In the genomic region with DNA sequence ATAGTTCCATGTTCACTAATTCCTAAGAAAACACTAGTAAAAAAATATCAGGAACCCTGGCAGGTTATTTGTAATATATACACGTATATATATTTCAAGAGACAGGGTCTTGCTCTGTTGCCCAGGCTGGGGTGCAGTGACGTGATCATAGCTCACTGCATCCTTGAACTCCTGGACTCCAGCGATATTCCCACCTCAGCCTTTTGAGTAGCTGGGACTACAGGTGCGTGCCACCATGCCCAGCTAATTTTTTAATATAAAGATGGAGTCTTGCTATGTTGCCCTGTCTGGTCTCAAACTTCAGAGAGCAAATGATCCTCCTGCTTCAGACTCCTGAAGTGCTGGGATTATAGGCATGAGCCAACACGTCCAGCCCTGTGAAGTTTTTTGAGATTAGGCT, we compare ENCODE assay signal across 35 cellular contexts. TPM values are rescaled to one million over a fixed set of nuclear protein-coding genes. Genes with fewer than 3 reads are reported as not detected.
"Had no signal": no experiment of that assay in that cellular context is flagged by ENCODE, and none has a peak within 500 bp of the region (broad histone marks: within the 10 kb centered on the region; RNA-seq: fewer than 3 reads in every experiment).

No MANE protein-coding gene starts in this region.

- DNase-seq: activated CD4-positive, alpha-beta memory T cell treated with anti-CD3 and anti-CD28 coated beads for 36 hours; activated CD4-positive, alpha-beta T cell treated with anti-CD3 and anti-CD28 coated beads for 1 hour; activated CD4-positive, alpha-beta T cell treated with anti-CD3 and anti-CD28 coated beads for 4 hours; activated CD8-positive, alpha-beta memory T cell treated with anti-CD3 and anti-CD28 coated beads, Interleukin-2, amount 10 ng/mL, durations not matched to agents 7 days and 5 days; activated CD8-positive, alpha-beta memory T cell treated with anti-CD3 and anti-CD28 coated beads, Interleukin-2, amount 50 U/mL, for 4 hours; activated CD8-positive, alpha-beta T cell treated with anti-CD3 and anti-CD28 coated beads, Interleukin-2, amount 10 ng/mL, durations not matched to agents 7 days and 5 days; activated effector memory CD4-positive, alpha-beta T cell treated with anti-CD3 and anti-CD28 coated beads, Interleukin-2, amount 50 U/mL, for 16 hours; activated naive CD4-positive, alpha-beta T cell treated with anti-CD3 and anti-CD28 coated beads for 36 hours; activated naive CD8-positive, alpha-beta T cell treated with anti-CD3 and anti-CD28 coated beads for 36 hours; activated naive CD8-positive, alpha-beta T cell treated with anti-CD3 and anti-CD28 coated beads, Interleukin-2, amount 50 U/mL, for 24 hours; activated T-cell treated with anti-CD3 and anti-CD28 coated beads, Interleukin-2, amount 50 U/mL, for 1 hour; activated T-cell treated with anti-CD3 and anti-CD28 coated beads, Interleukin-2, amount 50 U/mL, for 48 hours; adrenal gland; amygdala; body of pancreas; caudate nucleus; cortex of kidney; dermis blood vessel endothelial cell; effector CD4-positive, alpha-beta T cell; effector memory CD8-positive, alpha-beta T cell; erythroblast; foreskin keratinocyte; heart right ventricle; T-helper 2 cell had no signal

- H3K4me3 ChIP-seq: adrenal gland, body of pancreas, esophagus muscularis mucosa, gastroesophageal sphincter, heart right ventricle had no signal

- H3K9me3 ChIP-seq: adrenal gland, body of pancreas, esophagus muscularis mucosa, gastroesophageal sphincter, heart right ventricle had no signal

- H3K36me3 ChIP-seq: adrenal gland, esophagus muscularis mucosa, gastroesophageal sphincter, heart right ventricle had no signal

- ATAC-seq: activated CD8-positive, alpha-beta memory T cell treated with anti-CD3 and anti-CD28 coated beads, Interleukin-2, amount 10 ng/mL, durations not matched to agents 7 days and 5 days; activated CD8-positive, alpha-beta T cell treated with anti-CD3 and anti-CD28 coated beads, Interleukin-2, amount 10 ng/mL, durations not matched to agents 7 days and 5 days; activated naive CD8-positive, alpha-beta T cell treated with anti-CD3 and anti-CD28 coated beads, Interleukin-2, amount 50 U/mL, for 24 hours; body of pancreas; effector memory CD8-positive, alpha-beta T cell; foreskin keratinocyte; gastroesophageal sphincter; heart right ventricle had no signal

- H3K36me3 Mint-ChIP-seq: activated CD4-positive, alpha-beta memory T cell treated with anti-CD3 and anti-CD28 coated beads for 36 hours; activated CD8-positive, alpha-beta memory T cell treated with anti-CD3 and anti-CD28 coated beads, Interleukin-2, amount 10 ng/mL, durations not matched to agents 7 days and 5 days; activated naive CD4-positive, alpha-beta T cell treated with anti-CD3 and anti-CD28 coated beads, Interleukin-2, amount 50 U/mL, for 24 hours; activated naive CD8-positive, alpha-beta T cell treated with anti-CD3 and anti-CD28 coated beads for 36 hours had no signal

- H3K27me3 ChIP-seq: adrenal gland, body of pancreas, esophagus muscularis mucosa, foreskin keratinocyte, gastroesophageal sphincter had no signal

- FAIRE-seq: colon had no signal

- H3K27ac Mint-ChIP-seq: activated CD4-positive, alpha-beta memory T cell treated with anti-CD3 and anti-CD28 coated beads for 36 hours; activated CD8-positive, alpha-beta memory T cell treated with anti-CD3 and anti-CD28 coated beads, Interleukin-2, amount 10 ng/mL, durations not matched to agents 7 days and 5 days; activated CD8-positive, alpha-beta T cell treated with anti-CD3 and anti-CD28 coated beads, Interleukin-2, amount 10 ng/mL, durations not matched to agents 7 days and 5 days; activated naive CD4-positive, alpha-beta T cell treated with anti-CD3 and anti-CD28 coated beads for 36 hours; activated naive CD4-positive, alpha-beta T cell treated with anti-CD3 and anti-CD28 coated beads, Interleukin-2, amount 50 U/mL, for 24 hours; activated naive CD8-positive, alpha-beta T cell treated with anti-CD3 and anti-CD28 coated beads for 36 hours; activated naive CD8-positive, alpha-beta T cell treated with anti-CD3 and anti-CD28 coated beads, Interleukin-2, amount 50 U/mL, for 24 hours; activated T-helper 1 cell treated with anti-CD3 and anti-CD28 coated beads, Interleukin-12 subunit alpha, Interleukin-12 subunit beta, Interleukin-2, Interleukin-4 antibody, amounts not matched to agents 30 ng/mL and 10 ng/mL and 1 ng/mL, durations not matched to agents 14 hours and 24 hours and 36 hours; activated T-helper 2 cell treated with anti-CD3 and anti-CD28 coated beads, Interferon-gamma antibody, Interleukin-2, Interleukin-4, amounts not matched to agents 10 μg/mL and 5 μg/mL and 100 μg/mL, durations not matched to agents 14 hours and 24 hours and 36 hours; effector memory CD8-positive, alpha-beta T cell had no signal

- H3K9me3 Mint-ChIP-seq: activated CD4-positive, alpha-beta memory T cell treated with anti-CD3 and anti-CD28 coated beads for 36 hours; activated naive CD4-positive, alpha-beta T cell treated with anti-CD3 and anti-CD28 coated beads for 36 hours; activated naive CD4-positive, alpha-beta T cell treated with anti-CD3 and anti-CD28 coated beads, Interleukin-2, amount 50 U/mL, for 24 hours; activated naive CD8-positive, alpha-beta T cell treated with anti-CD3 and anti-CD28 coated beads for 36 hours; activated naive CD8-positive, alpha-beta T cell treated with anti-CD3 and anti-CD28 coated beads, Interleukin-2, amount 50 U/mL, for 24 hours; activated T-helper 1 cell treated with anti-CD3 and anti-CD28 coated beads, Interleukin-12 subunit alpha, Interleukin-12 subunit beta, Interleukin-2, Interleukin-4 antibody, amounts not matched to agents 30 ng/mL and 10 ng/mL and 1 ng/mL, durations not matched to agents 14 hours and 24 hours and 36 hours; activated T-helper 2 cell treated with anti-CD3 and anti-CD28 coated beads, Interferon-gamma antibody, Interleukin-2, Interleukin-4, amounts not matched to agents 10 μg/mL and 5 μg/mL and 100 μg/mL, durations not matched to agents 14 hours and 24 hours and 36 hours; effector memory CD8-positive, alpha-beta T cell had no signal

- H3K27ac ChIP-seq: adrenal gland, body of pancreas, esophagus muscularis mucosa, foreskin keratinocyte, gastroesophageal sphincter, heart right ventricle had no signal

- H3K4me3 Mint-ChIP-seq: activated CD4-positive, alpha-beta memory T cell treated with anti-CD3 and anti-CD28 coated beads for 36 hours; activated CD8-positive, alpha-beta memory T cell treated with anti-CD3 and anti-CD28 coated beads, Interleukin-2, amount 10 ng/mL, durations not matched to agents 7 days and 5 days; activated CD8-positive, alpha-beta T cell treated with anti-CD3 and anti-CD28 coated beads, Interleukin-2, amount 10 ng/mL, durations not matched to agents 7 days and 5 days; activated naive CD4-positive, alpha-beta T cell treated with anti-CD3 and anti-CD28 coated beads for 36 hours; activated naive CD4-positive, alpha-beta T cell treated with anti-CD3 and anti-CD28 coated beads, Interleukin-2, amount 50 U/mL, for 24 hours; activated naive CD8-positive, alpha-beta T cell treated with anti-CD3 and anti-CD28 coated beads for 36 hours; activated naive CD8-positive, alpha-beta T cell treated with anti-CD3 and anti-CD28 coated beads, Interleukin-2, amount 50 U/mL, for 24 hours; activated T-helper 1 cell treated with anti-CD3 and anti-CD28 coated beads, Interleukin-12 subunit alpha, Interleukin-12 subunit beta, Interleukin-2, Interleukin-4 antibody, amounts not matched to agents 30 ng/mL and 10 ng/mL and 1 ng/mL, durations not matched to agents 14 hours and 24 hours and 36 hours; effector memory CD8-positive, alpha-beta T cell had no signal

- H3K27me3 Mint-ChIP-seq: activated naive CD4-positive, alpha-beta T cell treated with anti-CD3 and anti-CD28 coated beads, Interleukin-2, amount 50 U/mL, for 24 hours; activated naive CD8-positive, alpha-beta T cell treated with anti-CD3 and anti-CD28 coated beads for 36 hours; activated naive CD8-positive, alpha-beta T cell treated with anti-CD3 and anti-CD28 coated beads, Interleukin-2, amount 50 U/mL, for 24 hours had no signal

RNA-seq across cellular contexts. Expression of gene GPRC5A, which starts 16.2 kb away (rescaled TPM):
- total RNA-seq: activated CD8-positive, alpha-beta memory T cell treated with anti-CD3 and anti-CD28 coated beads for 36 hours; activated CD8-positive, alpha-beta memory T cell treated with anti-CD3 and anti-CD28 coated beads, Interleukin-2, amount 10 ng/mL, durations not matched to agents 7 days and 5 days; activated CD8-positive, alpha-beta T cell treated with anti-CD3 and anti-CD28 coated beads, Interleukin-2, amount 10 ng/mL, durations not matched to agents 7 days and 5 days; activated T-helper 1 cell treated with anti-CD3 and anti-CD28 coated beads, Interleukin-12 subunit alpha, Interleukin-12 subunit beta, Interleukin-2, Interleukin-4 antibody, amounts not matched to agents 30 ng/mL and 10 ng/mL and 1 ng/mL, durations not matched to agents 14 hours and 24 hours and 36 hours; activated T-helper 2 cell treated with anti-CD3 and anti-CD28 coated beads, Interferon-gamma antibody, Interleukin-2, Interleukin-4, amounts not matched to agents 10 μg/mL and 5 μg/mL and 100 μg/mL, durations not matched to agents 14 hours and 24 hours and 36 hours; T-helper 1 cell treated with Interleukin-12 subunit alpha and Interleukin-12 subunit beta and Interleukin-4 antibody, amounts not matched to agents 30 ng/mL and 1 ng/mL, for 36 hours had no signal

RNA-seq across cellular contexts. Expression of gene GPRC5D, which starts 44.4 kb away (rescaled TPM):
- total RNA-seq: activated CD8-positive, alpha-beta memory T cell treated with anti-CD3 and anti-CD28 coated beads for 36 hours; activated CD8-positive, alpha-beta memory T cell treated with anti-CD3 and anti-CD28 coated beads, Interleukin-2, amount 10 ng/mL, durations not matched to agents 7 days and 5 days; activated CD8-positive, alpha-beta T cell treated with anti-CD3 and anti-CD28 coated beads, Interleukin-2, amount 10 ng/mL, durations not matched to agents 7 days and 5 days; activated naive CD4-positive, alpha-beta T cell treated with anti-CD3 and anti-CD28 coated beads for 36 hours; activated naive CD8-positive, alpha-beta T cell treated with anti-CD3 and anti-CD28 coated beads for 36 hours; activated T-helper 1 cell treated with anti-CD3 and anti-CD28 coated beads, Interleukin-12 subunit alpha, Interleukin-12 subunit beta, Interleukin-2, Interleukin-4 antibody, amounts not matched to agents 30 ng/mL and 10 ng/mL and 1 ng/mL, durations not matched to agents 14 hours and 24 hours and 36 hours; activated T-helper 2 cell treated with anti-CD3 and anti-CD28 coated beads, Interferon-gamma antibody, Interleukin-2, Interleukin-4, amounts not matched to agents 10 μg/mL and 5 μg/mL and 100 μg/mL, durations not matched to agents 14 hours and 24 hours and 36 hours; adrenal gland; body of pancreas; chondrocyte; foreskin keratinocyte; gastroesophageal sphincter; glomerular endothelial cell; heart right ventricle; T-helper 1 cell treated with Interleukin-12 subunit alpha and Interleukin-12 subunit beta and Interleukin-4 antibody, amounts not matched to agents 30 ng/mL and 1 ng/mL, for 36 hours had no signal
- polyA plus RNA-seq: aorta, foreskin keratinocyte had no signal
